Comparison of ENCODE assay signal across 2 cellular contexts in genomic region chr9:111232997-111233790, GRCh38.
TF ChIP-seq lines count a peak whose summit lies in the region.

No MANE protein-coding gene starts in this region.

TF ChIP-seq in IMR-90, 13 proteins besides CTCF, POLR2A, EP300 and RAD21:
- no peak for TF ChIP-seq ELK1 (IDR thresholded peaks at IDR 0.05; ENCODE audit: borderline replicate concordance, low read depth, low read length)
- TF ChIP-seq BHLHE40 (IDR thresholded peaks at IDR 0.05; ENCODE audit: low read depth, low read length): no peak
- TF ChIP-seq RCOR1 (IDR thresholded peaks at IDR 0.05; ENCODE audit: insufficient replicate concordance, low read length): no peak
- no peak for TF ChIP-seq SMC3 (IDR thresholded peaks at IDR 0.05; ENCODE audit: low read depth, low read length)
- no peak for TF ChIP-seq MXI1 (IDR thresholded peaks at IDR 0.05; ENCODE audit: borderline replicate concordance, low read depth, low read length)
- no peak for TF ChIP-seq RFX5 (IDR thresholded peaks at IDR 0.05; ENCODE audit: low read depth, low read length)
- no peak for TF ChIP-seq CHD1 (IDR thresholded peaks at IDR 0.05; ENCODE audit: low read depth, low read length)
- no peak for TF ChIP-seq MAFK (IDR thresholded peaks at IDR 0.05; ENCODE audit: low read depth, low read length)
- no peak for TF ChIP-seq CEBPB (IDR thresholded peaks at IDR 0.05; ENCODE audit: low read depth, low read length)
- TF ChIP-seq USF2 (IDR thresholded peaks at IDR 0.05; ENCODE audit: low read depth, low read length): no peak
- no peak for TF ChIP-seq MAZ (IDR thresholded peaks at IDR 0.05; ENCODE audit: borderline replicate concordance, low read depth, low read length)
- no peak for TF ChIP-seq FOS (IDR thresholded peaks at IDR 0.05; ENCODE audit: low read depth, low read length)
- TF ChIP-seq NFE2L2 (IDR thresholded peaks at IDR 0.05; ENCODE audit: low read depth, low read length): no peak

TF ChIP-seq in H1, 55 proteins besides CTCF, POLR2A, EP300 and RAD21:
- TF ChIP-seq RBBP5 (IDR thresholded peaks at IDR 0.05; ENCODE audit: borderline replicate concordance, low read depth, low read length) (no peak), YY1 (IDR thresholded peaks at IDR 0.05; ENCODE audit: low read depth, low read length) (no peak), E2F6 (IDR thresholded peaks at IDR 0.05) (no peak), TEAD4 (IDR thresholded peaks at IDR 0.05; ENCODE audit: low read depth, low read length) (peak; percentile 36; the same call in 1 of the 2 replicates)
